In the genomic region with DNA sequence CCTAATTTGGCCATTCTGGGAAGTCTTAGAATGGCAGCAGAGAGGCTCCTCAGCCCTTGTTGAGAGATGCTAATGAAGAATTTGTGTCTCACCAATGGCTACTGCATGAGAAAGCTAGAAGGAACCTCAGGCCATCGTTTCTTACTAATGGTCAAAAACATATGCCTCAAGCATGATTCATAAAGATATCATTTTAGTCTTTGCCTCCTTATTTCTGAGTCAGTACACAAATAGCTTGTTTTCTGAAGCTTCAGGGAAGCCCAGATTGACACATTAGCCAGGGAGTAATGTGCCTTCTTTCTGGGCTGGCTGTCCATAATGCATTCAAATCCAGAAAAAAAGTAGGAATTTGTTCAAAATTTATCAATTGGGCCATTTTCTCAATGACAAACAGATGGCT, we compare ENCODE assay signal across 1 cellular context.
TF ChIP-seq lines count a peak whose summit lies in the region.

No MANE protein-coding gene starts in this region.

TF ChIP-seq in IMR-90, 13 proteins besides CTCF, POLR2A, EP300 and RAD21:
- TF ChIP-seq NFE2L2 (IDR thresholded peaks at IDR 0.05; ENCODE audit: low read depth, low read length) = no peak
- TF ChIP-seq, protein P1, sequence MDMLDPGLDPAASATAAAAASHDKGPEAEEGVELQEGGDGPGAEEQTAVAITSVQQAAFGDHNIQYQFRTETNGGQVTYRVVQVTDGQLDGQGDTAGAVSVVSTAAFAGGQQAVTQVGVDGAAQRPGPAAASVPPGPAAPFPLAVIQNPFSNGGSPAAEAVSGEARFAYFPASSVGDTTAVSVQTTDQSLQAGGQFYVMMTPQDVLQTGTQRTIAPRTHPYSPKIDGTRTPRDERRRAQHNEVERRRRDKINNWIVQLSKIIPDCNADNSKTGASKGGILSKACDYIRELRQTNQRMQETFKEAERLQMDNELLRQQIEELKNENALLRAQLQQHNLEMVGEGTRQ (IDR thresholded peaks at IDR 0.05; ENCODE audit: low read depth, low read length) = no peak
- no peak for TF ChIP-seq RFX5 (IDR thresholded peaks at IDR 0.05; ENCODE audit: low read depth, low read length)
- no peak for TF ChIP-seq SMC3 (IDR thresholded peaks at IDR 0.05; ENCODE audit: low read depth, low read length)
- TF ChIP-seq RCOR1 (IDR thresholded peaks at IDR 0.05; ENCODE audit: insufficient replicate concordance, low read length) = no peak
- TF ChIP-seq MXI1 (IDR thresholded peaks at IDR 0.05; ENCODE audit: borderline replicate concordance, low read depth, low read length) = no peak
- no peak for TF ChIP-seq BHLHE40 (IDR thresholded peaks at IDR 0.05; ENCODE audit: low read depth, low read length)
- TF ChIP-seq CHD1 (IDR thresholded peaks at IDR 0.05; ENCODE audit: low read depth, low read length) = no peak
- TF ChIP-seq, protein P2, sequence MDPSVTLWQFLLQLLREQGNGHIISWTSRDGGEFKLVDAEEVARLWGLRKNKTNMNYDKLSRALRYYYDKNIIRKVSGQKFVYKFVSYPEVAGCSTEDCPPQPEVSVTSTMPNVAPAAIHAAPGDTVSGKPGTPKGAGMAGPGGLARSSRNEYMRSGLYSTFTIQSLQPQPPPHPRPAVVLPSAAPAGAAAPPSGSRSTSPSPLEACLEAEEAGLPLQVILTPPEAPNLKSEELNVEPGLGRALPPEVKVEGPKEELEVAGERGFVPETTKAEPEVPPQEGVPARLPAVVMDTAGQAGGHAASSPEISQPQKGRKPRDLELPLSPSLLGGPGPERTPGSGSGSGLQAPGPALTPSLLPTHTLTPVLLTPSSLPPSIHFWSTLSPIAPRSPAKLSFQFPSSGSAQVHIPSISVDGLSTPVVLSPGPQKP (IDR thresholded peaks at IDR 0.05; ENCODE audit: borderline replicate concordance, low read depth, low read length) = no peak
